1 cellular context compared by ENCODE assay signal in genomic region chr18:35497334-35498197, GRCh38.
TF ChIP-seq lines count a peak whose summit lies in the region.

Gene INO80C, minus strand, starts transcription at chr18:35497960. Its CDS starts 86 bp downstream, at chr18:35497874.

TF ChIP-seq in HepG2, 621 proteins besides CTCF, POLR2A, EP300 and RAD21 (continued from another document and continues in another):
- TF ChIP-seq ZNF142 (CRISPR knock-in tag; IDR thresholded peaks at IDR 0.05), result peak; percentile 43; the same call in 1 of the 2 replicates
- peak; percentile 86; the same call in 1 of the 2 replicates for TF ChIP-seq CENPBD1 (CRISPR knock-in tag; IDR thresholded peaks at IDR 0.05; ENCODE audit: borderline replicate concordance, low read depth)
- peak; percentile 67; the same call in 1 of the 2 replicates for TF ChIP-seq RXRB (CRISPR knock-in tag; IDR thresholded peaks at IDR 0.05; ENCODE audit: borderline replicate concordance)
- TF ChIP-seq ZMYM3 (CRISPR knock-in tag; IDR thresholded peaks at IDR 0.05), result peak; percentile 92
- no peak for TF ChIP-seq ZNF570 (CRISPR knock-in tag; IDR thresholded peaks at IDR 0.05; ENCODE audit: borderline replicate concordance)
- peak; percentile 22; the same call in 1 of the 2 replicates for TF ChIP-seq BRD4 (CRISPR knock-in tag; IDR thresholded peaks at IDR 0.05)
- no peak; the same call in 1 of the 2 replicates for TF ChIP-seq RFX5 (IDR thresholded peaks at IDR 0.05; ENCODE audit: low read depth, low read length)
- TF ChIP-seq, protein P1, sequence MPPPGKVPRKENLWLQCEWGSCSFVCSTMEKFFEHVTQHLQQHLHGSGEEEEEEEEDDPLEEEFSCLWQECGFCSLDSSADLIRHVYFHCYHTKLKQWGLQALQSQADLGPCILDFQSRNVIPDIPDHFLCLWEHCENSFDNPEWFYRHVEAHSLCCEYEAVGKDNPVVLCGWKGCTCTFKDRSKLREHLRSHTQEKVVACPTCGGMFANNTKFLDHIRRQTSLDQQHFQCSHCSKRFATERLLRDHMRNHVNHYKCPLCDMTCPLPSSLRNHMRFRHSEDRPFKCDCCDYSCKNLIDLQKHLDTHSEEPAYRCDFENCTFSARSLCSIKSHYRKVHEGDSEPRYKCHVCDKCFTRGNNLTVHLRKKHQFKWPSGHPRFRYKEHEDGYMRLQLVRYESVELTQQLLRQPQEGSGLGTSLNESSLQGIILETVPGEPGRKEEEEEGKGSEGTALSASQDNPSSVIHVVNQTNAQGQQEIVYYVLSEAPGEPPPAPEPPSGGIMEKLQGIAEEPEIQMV (CRISPR knock-in tag; IDR thresholded peaks at IDR 0.05; ENCODE audit: low read depth), result peak; percentile 92
- no peak for TF ChIP-seq ADNP (CRISPR knock-in tag; IDR thresholded peaks at IDR 0.05)
- TF ChIP-seq DPF2 (CRISPR knock-in tag; IDR thresholded peaks at IDR 0.05; ENCODE audit: borderline replicate concordance, low read depth), result peak; percentile 7; the same call in 1 of the 2 replicates
- no peak for TF ChIP-seq ARNT (IDR thresholded peaks at IDR 0.05)
- peak; percentile 24; the same call in 1 of the 2 replicates for TF ChIP-seq NR2C2 (CRISPR knock-in tag; IDR thresholded peaks at IDR 0.05; ENCODE audit: borderline replicate concordance)
- peak; percentile 99 for TF ChIP-seq ELF3 (CRISPR knock-in tag; IDR thresholded peaks at IDR 0.05)
- peak; percentile 82 for TF ChIP-seq EED (CRISPR knock-in tag; IDR thresholded peaks at IDR 0.05)
- peak; percentile 96 for TF ChIP-seq SP140L (CRISPR knock-in tag; IDR thresholded peaks at IDR 0.05; ENCODE audit: borderline replicate concordance)
- TF ChIP-seq, protein P2, sequence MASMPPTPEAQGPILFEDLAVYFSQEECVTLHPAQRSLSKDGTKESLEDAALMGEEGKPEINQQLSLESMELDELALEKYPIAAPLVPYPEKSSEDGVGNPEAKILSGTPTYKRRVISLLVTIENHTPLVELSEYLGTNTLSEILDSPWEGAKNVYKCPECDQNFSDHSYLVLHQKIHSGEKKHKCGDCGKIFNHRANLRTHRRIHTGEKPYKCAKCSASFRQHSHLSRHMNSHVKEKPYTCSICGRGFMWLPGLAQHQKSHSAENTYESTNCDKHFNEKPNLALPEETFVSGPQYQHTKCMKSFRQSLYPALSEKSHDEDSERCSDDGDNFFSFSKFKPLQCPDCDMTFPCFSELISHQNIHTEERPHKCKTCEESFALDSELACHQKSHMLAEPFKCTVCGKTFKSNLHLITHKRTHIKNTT (CRISPR knock-in tag; IDR thresholded peaks at IDR 0.05), result no peak
- no peak for TF ChIP-seq ZNF326 (CRISPR knock-in tag; IDR thresholded peaks at IDR 0.05; ENCODE audit: borderline replicate concordance)
- no peak; the same call in 1 of the 2 replicates for TF ChIP-seq ZNF776 (CRISPR knock-in tag; IDR thresholded peaks at IDR 0.05)
- TF ChIP-seq ZUFSP (CRISPR knock-in tag; IDR thresholded peaks at IDR 0.05; ENCODE audit: borderline replicate concordance), result no peak
- TF ChIP-seq ZNF703 (CRISPR knock-in tag; IDR thresholded peaks at IDR 0.05; ENCODE audit: borderline replicate concordance), result peak; percentile 90; the same call in 1 of the 2 replicates
- no peak for TF ChIP-seq ZNF101 (CRISPR knock-in tag; IDR thresholded peaks at IDR 0.05; ENCODE audit: borderline replicate concordance, low read depth)
- TF ChIP-seq DRAP1 (CRISPR knock-in tag; IDR thresholded peaks at IDR 0.05), result peak; percentile 87
- TF ChIP-seq, protein P3, sequence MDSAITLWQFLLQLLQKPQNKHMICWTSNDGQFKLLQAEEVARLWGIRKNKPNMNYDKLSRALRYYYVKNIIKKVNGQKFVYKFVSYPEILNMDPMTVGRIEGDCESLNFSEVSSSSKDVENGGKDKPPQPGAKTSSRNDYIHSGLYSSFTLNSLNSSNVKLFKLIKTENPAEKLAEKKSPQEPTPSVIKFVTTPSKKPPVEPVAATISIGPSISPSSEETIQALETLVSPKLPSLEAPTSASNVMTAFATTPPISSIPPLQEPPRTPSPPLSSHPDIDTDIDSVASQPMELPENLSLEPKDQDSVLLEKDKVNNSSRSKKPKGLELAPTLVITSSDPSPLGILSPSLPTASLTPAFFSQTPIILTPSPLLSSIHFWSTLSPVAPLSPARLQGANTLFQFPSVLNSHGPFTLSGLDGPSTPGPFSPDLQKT (CRISPR knock-in tag; IDR thresholded peaks at IDR 0.05; ENCODE audit: borderline replicate concordance), result no peak
- TF ChIP-seq ZNF441 (CRISPR knock-in tag; IDR thresholded peaks at IDR 0.05; ENCODE audit: borderline replicate concordance), result peak; percentile 76
- no peak for TF ChIP-seq TCF12 (IDR thresholded peaks at IDR 0.05)
- TF ChIP-seq TCF12 (CRISPR knock-in tag; IDR thresholded peaks at IDR 0.05), result 0 out of 2 replicates have a peak, but pooled peaks have one; percentile 2
- TF ChIP-seq POLR2G (IDR thresholded peaks at IDR 0.05; ENCODE audit: low read depth, low read length), result peak; percentile 97
- TF ChIP-seq ZNF205 (CRISPR knock-in tag; IDR thresholded peaks at IDR 0.05), result 0 out of 2 replicates have a peak, but pooled peaks have one; percentile 33
- TF ChIP-seq ZNF30 (CRISPR knock-in tag; IDR thresholded peaks at IDR 0.05), result no peak
- TF ChIP-seq SRY (CRISPR knock-in tag; IDR thresholded peaks at IDR 0.05), result peak; percentile 88
- TF ChIP-seq RORA (CRISPR knock-in tag; IDR thresholded peaks at IDR 0.05), result no peak
- TF ChIP-seq, protein P4, sequence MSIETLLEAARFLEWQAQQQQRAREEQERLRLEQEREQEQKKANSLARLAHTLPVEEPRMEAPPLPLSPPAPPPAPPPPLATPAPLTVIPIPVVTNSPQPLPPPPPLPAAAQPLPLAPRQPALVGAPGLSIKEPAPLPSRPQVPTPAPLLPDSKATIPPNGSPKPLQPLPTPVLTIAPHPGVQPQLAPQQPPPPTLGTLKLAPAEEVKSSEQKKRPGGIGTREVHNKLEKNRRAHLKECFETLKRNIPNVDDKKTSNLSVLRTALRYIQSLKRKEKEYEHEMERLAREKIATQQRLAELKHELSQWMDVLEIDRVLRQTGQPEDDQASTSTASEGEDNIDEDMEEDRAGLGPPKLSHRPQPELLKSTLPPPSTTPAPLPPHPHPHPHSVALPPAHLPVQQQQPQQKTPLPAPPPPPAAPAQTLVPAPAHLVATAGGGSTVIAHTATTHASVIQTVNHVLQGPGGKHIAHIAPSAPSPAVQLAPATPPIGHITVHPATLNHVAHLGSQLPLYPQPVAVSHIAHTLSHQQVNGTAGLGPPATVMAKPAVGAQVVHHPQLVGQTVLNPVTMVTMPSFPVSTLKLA (IDR thresholded peaks at IDR 0.05), result 0 out of 2 replicates have a peak, but pooled peaks have one; percentile 5
- TF ChIP-seq TBX2 (CRISPR knock-in tag; IDR thresholded peaks at IDR 0.05; ENCODE audit: borderline replicate concordance), result peak; percentile 88; the same call in 1 of the 2 replicates
- no peak for TF ChIP-seq TCF7 (IDR thresholded peaks at IDR 0.05; ENCODE audit: low read depth)
- TF ChIP-seq CBX2 (IDR thresholded peaks at IDR 0.05; ENCODE audit: low read depth, low read length), result no peak
- TF ChIP-seq CBX2 (CRISPR knock-in tag; IDR thresholded peaks at IDR 0.05; ENCODE audit: low read depth), result no peak
- no peak for TF ChIP-seq ZNF317 (CRISPR knock-in tag; IDR thresholded peaks at IDR 0.05)
- peak; percentile 53; the same call in 1 of the 2 replicates for TF ChIP-seq TFE3 (CRISPR knock-in tag; IDR thresholded peaks at IDR 0.05)
- TF ChIP-seq IRF2 (CRISPR knock-in tag; IDR thresholded peaks at IDR 0.05), result peak; percentile 58
- peak; percentile 44 for TF ChIP-seq FOXA3 (CRISPR knock-in tag; IDR thresholded peaks at IDR 0.05)
- peak; percentile 21; the same call in 1 of the 2 replicates for TF ChIP-seq SIX1 (CRISPR knock-in tag; IDR thresholded peaks at IDR 0.05; ENCODE audit: borderline replicate concordance)
- TF ChIP-seq KLF11 (CRISPR knock-in tag; IDR thresholded peaks at IDR 0.05), result 0 out of 2 replicates have a peak, but pooled peaks have one; percentile 54
- TF ChIP-seq ZNF558 (CRISPR knock-in tag; IDR thresholded peaks at IDR 0.05; ENCODE audit: borderline replicate concordance), result peak; percentile 79; the same call in 1 of the 2 replicates
- no peak for TF ChIP-seq ZNF34 (CRISPR knock-in tag; IDR thresholded peaks at IDR 0.05; ENCODE audit: borderline replicate concordance)
- TF ChIP-seq GTF3A (CRISPR knock-in tag; conservative IDR thresholded peaks at IDR 0.05), result no peak
- TF ChIP-seq PHF21A (CRISPR knock-in tag; IDR thresholded peaks at IDR 0.05), result peak; percentile 93
- TF ChIP-seq, protein P5, sequence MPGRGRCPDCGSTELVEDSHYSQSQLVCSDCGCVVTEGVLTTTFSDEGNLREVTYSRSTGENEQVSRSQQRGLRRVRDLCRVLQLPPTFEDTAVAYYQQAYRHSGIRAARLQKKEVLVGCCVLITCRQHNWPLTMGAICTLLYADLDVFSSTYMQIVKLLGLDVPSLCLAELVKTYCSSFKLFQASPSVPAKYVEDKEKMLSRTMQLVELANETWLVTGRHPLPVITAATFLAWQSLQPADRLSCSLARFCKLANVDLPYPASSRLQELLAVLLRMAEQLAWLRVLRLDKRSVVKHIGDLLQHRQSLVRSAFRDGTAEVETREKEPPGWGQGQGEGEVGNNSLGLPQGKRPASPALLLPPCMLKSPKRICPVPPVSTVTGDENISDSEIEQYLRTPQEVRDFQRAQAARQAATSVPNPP (CRISPR knock-in tag; IDR thresholded peaks at IDR 0.05), result no peak; the same call in 1 of the 2 replicates
